In the genomic region with DNA sequence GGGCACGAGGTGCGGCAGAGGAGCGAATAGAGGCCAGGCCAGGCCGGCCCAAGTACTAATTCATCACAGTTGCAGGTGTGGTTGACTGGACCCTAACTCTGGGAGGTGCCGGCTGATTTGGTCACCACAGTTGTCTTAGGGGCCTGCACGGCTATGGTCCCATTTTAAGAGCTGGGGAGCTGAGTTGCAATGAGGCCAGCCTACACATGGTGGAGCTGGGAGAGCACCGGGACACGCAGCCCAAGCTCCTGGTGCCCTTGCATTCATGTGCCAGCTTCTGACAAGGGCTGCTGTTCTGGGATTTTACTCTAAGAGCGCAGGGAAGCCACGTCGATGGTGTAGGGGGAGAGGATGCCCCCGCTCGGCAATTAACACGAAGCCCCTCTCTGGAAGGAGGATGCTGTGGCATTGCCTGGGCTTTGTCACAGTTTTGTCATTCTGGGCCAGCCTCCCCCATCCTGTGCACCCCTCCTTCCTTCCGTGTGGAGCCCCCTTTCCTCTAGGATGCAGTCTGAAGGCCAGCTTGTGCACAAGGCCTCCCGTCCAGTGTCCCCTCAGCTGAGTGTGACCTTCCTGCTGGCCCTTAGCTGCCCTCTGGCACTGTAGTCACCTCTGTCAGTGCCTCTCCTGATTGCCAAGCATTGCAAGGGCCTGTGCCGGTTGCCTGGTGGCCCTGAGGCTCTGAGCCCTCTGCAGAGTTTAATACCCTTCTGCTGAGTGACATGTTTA, we compare ENCODE assay signal across 16 cellular contexts.
"Had no signal": no experiment of that assay in that cellular context is flagged by ENCODE, and none has a peak within 500 bp of the region (broad histone marks: within the 10 kb centered on the region; RNA-seq: fewer than 3 reads in every experiment).

No MANE protein-coding gene starts in this region.

- H3K9me3 ChIP-seq: body of pancreas, left ventricle myocardium inferior, pancreas, transverse colon had no signal

- H3K27me3 ChIP-seq: body of pancreas, pancreas, transverse colon had no signal

- H3K4me1 ChIP-seq: left ventricle myocardium inferior, transverse colon had no signal

- H3K36me3 ChIP-seq: left ventricle myocardium inferior, pancreas, transverse colon had no signal

- ATAC-seq: activated CD8-positive, alpha-beta memory T cell treated with anti-CD3 and anti-CD28 coated beads, Interleukin-2, amount 10 ng/mL, durations not matched to agents 7 days and 5 days; activated naive CD4-positive, alpha-beta T cell treated with anti-CD3 and anti-CD28 coated beads, Interleukin-2, amount 50 U/mL, for 72 hours; esophagus mucosa; stimulated activated effector memory CD8-positive, alpha-beta T cell treated with anti-CD3 and anti-CD28 coated beads, Interleukin-12 subunit alpha, Interleukin-12 subunit beta, amount 100 ng/mL, for 72 hours had no signal

- H3K27ac ChIP-seq: body of pancreas, left ventricle myocardium inferior, transverse colon had no signal

- DNase-seq: activated CD4-positive, alpha-beta T cell treated with anti-CD3 and anti-CD28 coated beads for 1 hour; activated CD4-positive, alpha-beta T cell treated with anti-CD3 and anti-CD28 coated beads, Interleukin-2, amount 50 U/mL, for 48 hours; activated CD8-positive, alpha-beta memory T cell treated with anti-CD3 and anti-CD28 coated beads, Interleukin-2, amount 10 ng/mL, durations not matched to agents 7 days and 5 days; activated effector memory CD4-positive, alpha-beta T cell treated with anti-CD3 and anti-CD28 coated beads, Interleukin-2, amount 50 U/mL, for 16 hours; activated T-cell treated with anti-CD3 and anti-CD28 coated beads, Interleukin-2, amount 50 U/mL, for 4 hours; amniotic stem cell; body of pancreas; cerebellar nuclear complex; dermis blood vessel endothelial cell; left ventricle myocardium inferior; nephron progenitor cell; pancreas; transverse colon had no signal

- H3K4me3 ChIP-seq: body of pancreas, left ventricle myocardium inferior, pancreas, transverse colon had no signal
